Comparison of ENCODE assay signal across 1 cellular context in the genomic region with DNA sequence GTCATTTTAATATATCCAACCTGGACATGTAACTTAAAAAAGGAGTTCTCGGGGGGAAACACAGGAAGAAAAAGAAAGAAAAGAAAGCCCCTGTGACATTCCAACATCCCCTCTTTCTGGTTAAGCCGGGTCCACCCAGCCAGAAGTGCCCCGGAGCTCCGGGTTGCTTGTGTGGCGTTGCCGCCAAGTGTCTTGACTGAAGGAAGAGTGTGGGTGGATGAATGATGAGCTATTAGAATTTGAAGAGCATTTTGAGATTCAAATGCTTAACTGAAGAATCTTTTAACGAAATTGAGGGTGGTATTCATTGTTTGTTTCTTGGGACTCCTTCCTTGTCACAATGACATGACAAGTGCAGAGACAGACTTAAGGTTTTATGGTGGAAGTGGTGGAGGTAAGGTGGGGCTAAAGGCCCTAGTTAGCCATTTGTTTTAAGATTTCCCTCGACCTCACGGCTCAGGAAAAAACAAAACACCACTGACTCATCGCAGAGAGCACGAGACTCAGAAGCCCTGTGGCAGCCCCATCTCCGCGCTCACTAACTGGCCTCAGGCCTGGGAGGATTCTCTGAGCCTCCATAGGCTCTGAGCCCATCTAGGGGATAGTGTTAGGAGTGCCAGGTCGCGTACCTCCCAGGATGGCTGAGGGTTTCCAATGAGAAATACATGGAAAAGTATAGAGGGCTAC.
A peak's percentile ranks its signal among the peaks of the same experiment; 100 is the strongest.
TF ChIP-seq lines count a peak whose summit lies in the region.

No MANE protein-coding gene starts in this region.

TF ChIP-seq in HEK293, 187 proteins besides CTCF, POLR2A, EP300 and RAD21 (continued from another document and continues in another):
- TF ChIP-seq, protein P1, sequence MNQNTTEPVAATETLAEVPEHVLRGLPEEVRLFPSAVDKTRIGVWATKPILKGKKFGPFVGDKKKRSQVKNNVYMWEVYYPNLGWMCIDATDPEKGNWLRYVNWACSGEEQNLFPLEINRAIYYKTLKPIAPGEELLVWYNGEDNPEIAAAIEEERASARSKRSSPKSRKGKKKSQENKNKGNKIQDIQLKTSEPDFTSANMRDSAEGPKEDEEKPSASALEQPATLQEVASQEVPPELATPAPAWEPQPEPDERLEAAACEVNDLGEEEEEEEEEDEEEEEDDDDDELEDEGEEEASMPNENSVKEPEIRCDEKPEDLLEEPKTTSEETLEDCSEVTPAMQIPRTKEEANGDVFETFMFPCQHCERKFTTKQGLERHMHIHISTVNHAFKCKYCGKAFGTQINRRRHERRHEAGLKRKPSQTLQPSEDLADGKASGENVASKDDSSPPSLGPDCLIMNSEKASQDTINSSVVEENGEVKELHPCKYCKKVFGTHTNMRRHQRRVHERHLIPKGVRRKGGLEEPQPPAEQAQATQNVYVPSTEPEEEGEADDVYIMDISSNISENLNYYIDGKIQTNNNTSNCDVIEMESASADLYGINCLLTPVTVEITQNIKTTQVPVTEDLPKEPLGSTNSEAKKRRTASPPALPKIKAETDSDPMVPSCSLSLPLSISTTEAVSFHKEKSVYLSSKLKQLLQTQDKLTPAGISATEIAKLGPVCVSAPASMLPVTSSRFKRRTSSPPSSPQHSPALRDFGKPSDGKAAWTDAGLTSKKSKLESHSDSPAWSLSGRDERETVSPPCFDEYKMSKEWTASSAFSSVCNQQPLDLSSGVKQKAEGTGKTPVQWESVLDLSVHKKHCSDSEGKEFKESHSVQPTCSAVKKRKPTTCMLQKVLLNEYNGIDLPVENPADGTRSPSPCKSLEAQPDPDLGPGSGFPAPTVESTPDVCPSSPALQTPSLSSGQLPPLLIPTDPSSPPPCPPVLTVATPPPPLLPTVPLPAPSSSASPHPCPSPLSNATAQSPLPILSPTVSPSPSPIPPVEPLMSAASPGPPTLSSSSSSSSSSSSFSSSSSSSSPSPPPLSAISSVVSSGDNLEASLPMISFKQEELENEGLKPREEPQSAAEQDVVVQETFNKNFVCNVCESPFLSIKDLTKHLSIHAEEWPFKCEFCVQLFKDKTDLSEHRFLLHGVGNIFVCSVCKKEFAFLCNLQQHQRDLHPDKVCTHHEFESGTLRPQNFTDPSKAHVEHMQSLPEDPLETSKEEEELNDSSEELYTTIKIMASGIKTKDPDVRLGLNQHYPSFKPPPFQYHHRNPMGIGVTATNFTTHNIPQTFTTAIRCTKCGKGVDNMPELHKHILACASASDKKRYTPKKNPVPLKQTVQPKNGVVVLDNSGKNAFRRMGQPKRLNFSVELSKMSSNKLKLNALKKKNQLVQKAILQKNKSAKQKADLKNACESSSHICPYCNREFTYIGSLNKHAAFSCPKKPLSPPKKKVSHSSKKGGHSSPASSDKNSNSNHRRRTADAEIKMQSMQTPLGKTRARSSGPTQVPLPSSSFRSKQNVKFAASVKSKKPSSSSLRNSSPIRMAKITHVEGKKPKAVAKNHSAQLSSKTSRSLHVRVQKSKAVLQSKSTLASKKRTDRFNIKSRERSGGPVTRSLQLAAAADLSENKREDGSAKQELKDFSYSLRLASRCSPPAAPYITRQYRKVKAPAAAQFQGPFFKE (tag by site-specific recombination; IDR thresholded peaks at IDR 0.05; ENCODE audit: borderline replicate concordance), result no peak
- TF ChIP-seq ZNF560 (tag by site-specific recombination; IDR thresholded peaks at IDR 0.05; ENCODE audit: borderline replicate concordance) (no peak), RBAK (tag by site-specific recombination; IDR thresholded peaks at IDR 0.05) (no peak), BCL11A (tag by site-specific recombination; IDR thresholded peaks at IDR 0.05; ENCODE audit: low read depth) (no peak), ZNF561 (tag by site-specific recombination; IDR thresholded peaks at IDR 0.05; ENCODE audit: borderline replicate concordance) (no peak), ZNF777 (tag by site-specific recombination; IDR thresholded peaks at IDR 0.05; ENCODE audit: borderline replicate concordance) (no peak), ZNF239 (tag by site-specific recombination; IDR thresholded peaks at IDR 0.05) (no peak), ZNF549 (tag by site-specific recombination; IDR thresholded peaks at IDR 0.05) (no peak), ZFHX2 (tag by site-specific recombination; conservative IDR thresholded peaks at IDR 0.05) (peak; percentile 63), ZNF670 (tag by site-specific recombination; IDR thresholded peaks at IDR 0.05; ENCODE audit: low read depth) (no peak), ZXDB (tag by site-specific recombination; IDR thresholded peaks at IDR 0.05) (0 out of 2 replicates have a peak, but pooled peaks have one; percentile 12), ZNF530 (tag by site-specific recombination; IDR thresholded peaks at IDR 0.05; ENCODE audit: low read depth) (no peak), ZFP37 (tag by site-specific recombination; IDR thresholded peaks at IDR 0.05) (no peak), ZNF830 (tag by site-specific recombination; IDR thresholded peaks at IDR 0.05; ENCODE audit: low read depth) (no peak), ZNF24 (tag by site-specific recombination; IDR thresholded peaks at IDR 0.05) (no peak), SCRT2 (tag by site-specific recombination; IDR thresholded peaks at IDR 0.05) (no peak), GLIS1 (tag by site-specific recombination; IDR thresholded peaks at IDR 0.05) (no peak; the same call in 1 of the 2 replicates), ZNF114 (tag by site-specific recombination; IDR thresholded peaks at IDR 0.05) (no peak), ZNF341 (tag by site-specific recombination; IDR thresholded peaks at IDR 0.05; ENCODE audit: low read depth) (no peak), ZNF610 (tag by site-specific recombination; IDR thresholded peaks at IDR 0.05; ENCODE audit: borderline replicate concordance) (no peak)
- TF ChIP-seq, protein P2, sequence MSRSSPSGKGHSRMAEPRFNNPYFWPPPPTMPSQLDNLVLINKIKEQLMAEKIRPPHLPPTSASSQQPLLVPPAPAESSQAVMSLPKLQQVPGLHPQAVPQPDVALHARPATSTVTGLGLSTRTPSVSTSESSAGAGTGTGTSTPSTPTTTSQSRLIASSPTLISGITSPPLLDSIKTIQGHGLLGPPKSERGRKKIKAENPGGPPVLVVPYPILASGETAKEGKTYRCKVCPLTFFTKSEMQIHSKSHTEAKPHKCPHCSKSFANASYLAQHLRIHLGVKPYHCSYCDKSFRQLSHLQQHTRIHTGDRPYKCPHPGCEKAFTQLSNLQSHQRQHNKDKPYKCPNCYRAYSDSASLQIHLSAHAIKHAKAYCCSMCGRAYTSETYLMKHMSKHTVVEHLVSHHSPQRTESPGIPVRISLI (tag by site-specific recombination; IDR thresholded peaks at IDR 0.05), result peak; percentile 53; the same call in 1 of the 2 replicates
- TF ChIP-seq, protein P3, sequence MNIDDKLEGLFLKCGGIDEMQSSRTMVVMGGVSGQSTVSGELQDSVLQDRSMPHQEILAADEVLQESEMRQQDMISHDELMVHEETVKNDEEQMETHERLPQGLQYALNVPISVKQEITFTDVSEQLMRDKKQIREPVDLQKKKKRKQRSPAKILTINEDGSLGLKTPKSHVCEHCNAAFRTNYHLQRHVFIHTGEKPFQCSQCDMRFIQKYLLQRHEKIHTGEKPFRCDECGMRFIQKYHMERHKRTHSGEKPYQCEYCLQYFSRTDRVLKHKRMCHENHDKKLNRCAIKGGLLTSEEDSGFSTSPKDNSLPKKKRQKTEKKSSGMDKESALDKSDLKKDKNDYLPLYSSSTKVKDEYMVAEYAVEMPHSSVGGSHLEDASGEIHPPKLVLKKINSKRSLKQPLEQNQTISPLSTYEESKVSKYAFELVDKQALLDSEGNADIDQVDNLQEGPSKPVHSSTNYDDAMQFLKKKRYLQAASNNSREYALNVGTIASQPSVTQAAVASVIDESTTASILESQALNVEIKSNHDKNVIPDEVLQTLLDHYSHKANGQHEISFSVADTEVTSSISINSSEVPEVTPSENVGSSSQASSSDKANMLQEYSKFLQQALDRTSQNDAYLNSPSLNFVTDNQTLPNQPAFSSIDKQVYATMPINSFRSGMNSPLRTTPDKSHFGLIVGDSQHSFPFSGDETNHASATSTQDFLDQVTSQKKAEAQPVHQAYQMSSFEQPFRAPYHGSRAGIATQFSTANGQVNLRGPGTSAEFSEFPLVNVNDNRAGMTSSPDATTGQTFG (tag by site-specific recombination; IDR thresholded peaks at IDR 0.05; ENCODE audit: borderline replicate concordance), result no peak
- TF ChIP-seq, protein P4, sequence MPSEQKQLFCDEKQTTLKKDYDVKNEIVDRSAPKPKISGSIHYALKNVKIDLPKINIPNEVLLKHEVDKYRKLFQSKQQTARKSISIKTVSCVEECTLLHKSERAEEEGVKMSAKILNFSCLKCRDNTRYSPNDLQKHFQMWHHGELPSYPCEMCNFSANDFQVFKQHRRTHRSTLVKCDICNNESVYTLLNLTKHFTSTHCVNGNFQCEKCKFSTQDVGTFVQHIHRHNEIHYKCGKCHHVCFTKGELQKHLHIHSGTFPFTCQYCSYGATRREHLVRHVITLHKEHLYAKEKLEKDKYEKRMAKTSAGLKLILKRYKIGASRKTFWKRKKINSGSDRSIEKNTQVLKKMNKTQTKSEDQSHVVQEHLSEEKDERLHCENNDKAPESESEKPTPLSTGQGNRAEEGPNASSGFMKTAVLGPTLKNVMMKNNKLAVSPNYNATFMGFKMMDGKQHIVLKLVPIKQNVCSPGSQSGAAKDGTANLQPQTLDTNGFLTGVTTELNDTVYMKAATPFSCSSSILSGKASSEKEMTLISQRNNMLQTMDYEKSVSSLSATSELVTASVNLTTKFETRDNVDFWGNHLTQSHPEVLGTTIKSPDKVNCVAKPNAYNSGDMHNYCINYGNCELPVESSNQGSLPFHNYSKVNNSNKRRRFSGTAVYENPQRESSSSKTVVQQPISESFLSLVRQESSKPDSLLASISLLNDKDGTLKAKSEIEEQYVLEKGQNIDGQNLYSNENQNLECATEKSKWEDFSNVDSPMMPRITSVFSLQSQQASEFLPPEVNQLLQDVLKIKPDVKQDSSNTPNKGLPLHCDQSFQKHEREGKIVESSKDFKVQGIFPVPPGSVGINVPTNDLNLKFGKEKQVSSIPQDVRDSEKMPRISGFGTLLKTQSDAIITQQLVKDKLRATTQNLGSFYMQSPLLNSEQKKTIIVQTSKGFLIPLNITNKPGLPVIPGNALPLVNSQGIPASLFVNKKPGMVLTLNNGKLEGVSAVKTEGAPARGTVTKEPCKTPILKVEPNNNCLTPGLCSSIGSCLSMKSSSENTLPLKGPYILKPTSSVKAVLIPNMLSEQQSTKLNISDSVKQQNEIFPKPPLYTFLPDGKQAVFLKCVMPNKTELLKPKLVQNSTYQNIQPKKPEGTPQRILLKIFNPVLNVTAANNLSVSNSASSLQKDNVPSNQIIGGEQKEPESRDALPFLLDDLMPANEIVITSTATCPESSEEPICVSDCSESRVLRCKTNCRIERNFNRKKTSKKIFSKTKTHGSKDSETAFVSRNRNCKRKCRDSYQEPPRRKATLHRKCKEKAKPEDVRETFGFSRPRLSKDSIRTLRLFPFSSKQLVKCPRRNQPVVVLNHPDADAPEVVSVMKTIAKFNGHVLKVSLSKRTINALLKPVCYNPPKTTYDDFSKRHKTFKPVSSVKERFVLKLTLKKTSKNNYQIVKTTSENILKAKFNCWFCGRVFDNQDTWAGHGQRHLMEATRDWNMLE (tag by site-specific recombination; conservative IDR thresholded peaks at IDR 0.05; ENCODE audit: low read depth), result no peak
- TF ChIP-seq, protein P5, sequence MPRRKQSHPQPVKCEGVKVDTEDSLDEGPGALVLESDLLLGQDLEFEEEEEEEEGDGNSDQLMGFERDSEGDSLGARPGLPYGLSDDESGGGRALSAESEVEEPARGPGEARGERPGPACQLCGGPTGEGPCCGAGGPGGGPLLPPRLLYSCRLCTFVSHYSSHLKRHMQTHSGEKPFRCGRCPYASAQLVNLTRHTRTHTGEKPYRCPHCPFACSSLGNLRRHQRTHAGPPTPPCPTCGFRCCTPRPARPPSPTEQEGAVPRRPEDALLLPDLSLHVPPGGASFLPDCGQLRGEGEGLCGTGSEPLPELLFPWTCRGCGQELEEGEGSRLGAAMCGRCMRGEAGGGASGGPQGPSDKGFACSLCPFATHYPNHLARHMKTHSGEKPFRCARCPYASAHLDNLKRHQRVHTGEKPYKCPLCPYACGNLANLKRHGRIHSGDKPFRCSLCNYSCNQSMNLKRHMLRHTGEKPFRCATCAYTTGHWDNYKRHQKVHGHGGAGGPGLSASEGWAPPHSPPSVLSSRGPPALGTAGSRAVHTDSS (tag by site-specific recombination; IDR thresholded peaks at IDR 0.05), result no peak
- TF ChIP-seq, protein P6, sequence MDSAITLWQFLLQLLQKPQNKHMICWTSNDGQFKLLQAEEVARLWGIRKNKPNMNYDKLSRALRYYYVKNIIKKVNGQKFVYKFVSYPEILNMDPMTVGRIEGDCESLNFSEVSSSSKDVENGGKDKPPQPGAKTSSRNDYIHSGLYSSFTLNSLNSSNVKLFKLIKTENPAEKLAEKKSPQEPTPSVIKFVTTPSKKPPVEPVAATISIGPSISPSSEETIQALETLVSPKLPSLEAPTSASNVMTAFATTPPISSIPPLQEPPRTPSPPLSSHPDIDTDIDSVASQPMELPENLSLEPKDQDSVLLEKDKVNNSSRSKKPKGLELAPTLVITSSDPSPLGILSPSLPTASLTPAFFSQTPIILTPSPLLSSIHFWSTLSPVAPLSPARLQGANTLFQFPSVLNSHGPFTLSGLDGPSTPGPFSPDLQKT (IDR thresholded peaks at IDR 0.05; ENCODE audit: borderline replicate concordance, low read depth, low read length), result no peak
- TF ChIP-seq, protein P7, sequence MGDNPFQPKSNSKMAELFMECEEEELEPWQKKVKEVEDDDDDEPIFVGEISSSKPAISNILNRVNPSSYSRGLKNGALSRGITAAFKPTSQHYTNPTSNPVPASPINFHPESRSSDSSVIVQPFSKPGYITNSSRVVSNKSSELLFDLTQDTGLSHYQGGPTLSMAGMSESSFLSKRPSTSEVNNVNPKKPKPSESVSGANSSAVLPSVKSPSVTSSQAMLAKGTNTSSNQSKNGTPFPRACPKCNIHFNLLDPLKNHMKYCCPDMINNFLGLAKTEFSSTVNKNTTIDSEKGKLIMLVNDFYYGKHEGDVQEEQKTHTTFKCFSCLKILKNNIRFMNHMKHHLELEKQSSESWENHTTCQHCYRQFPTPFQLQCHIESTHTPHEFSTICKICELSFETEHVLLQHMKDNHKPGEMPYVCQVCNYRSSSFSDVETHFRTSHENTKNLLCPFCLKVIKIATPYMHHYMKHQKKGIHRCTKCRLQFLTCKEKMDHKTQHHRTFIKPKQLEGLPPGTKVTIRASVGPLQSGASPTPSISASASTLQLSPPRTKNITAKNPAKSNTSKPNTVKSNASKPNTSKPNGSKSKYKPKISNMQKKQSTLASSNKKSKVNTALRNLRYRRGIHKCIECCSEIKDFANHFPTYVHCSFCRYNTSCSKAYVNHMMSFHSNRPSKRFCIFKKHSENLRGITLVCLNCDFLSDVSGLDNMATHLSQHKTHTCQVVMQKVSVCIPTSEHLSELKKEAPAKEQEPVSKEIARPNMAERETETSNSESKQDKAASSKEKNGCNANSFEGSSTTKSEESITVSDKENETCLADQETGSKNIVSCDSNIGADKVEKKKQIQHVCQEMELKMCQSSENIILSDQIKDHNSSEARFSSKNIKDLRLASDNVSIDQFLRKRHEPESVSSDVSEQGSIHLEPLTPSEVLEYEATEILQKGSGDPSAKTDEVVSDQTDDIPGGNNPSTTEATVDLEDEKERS (tag by site-specific recombination; IDR thresholded peaks at IDR 0.05), result no peak
